ENCODE assay signal across 17 cellular contexts in genomic region chr6:28215425-28215824, GRCh38. TPM values are rescaled to one million over a fixed set of nuclear protein-coding genes. Genes with fewer than 3 reads are reported as not detected.
DNase-seq lines count a peak whose midpoint lies in the region; ATAC-seq and TF ChIP-seq lines count a peak whose summit lies in the region.
"Had no signal": no experiment of that assay in that cellular context is flagged by ENCODE, and none has a peak within 500 bp of the region (broad histone marks: within the 10 kb centered on the region; RNA-seq: fewer than 3 reads in every experiment).

No MANE protein-coding gene starts in this region.

- TF ChIP-seq CTCF in natural killer cell (IDR thresholded peaks at IDR 0.05) (no peak), progenitor cell of endocrine pancreas (IDR thresholded peaks at IDR 0.05; ENCODE audit: unreplicated experiment) (no peak)

- ATAC-seq in natural killer cell = no peak
- ATAC-seq in natural killer cell treated with Interleukin-12 subunit alpha and Interleukin-12 subunit beta and Interleukin-15 and Interleukin-18, amount 100 ng/mL, for 72 hours = no peak
- ATAC-seq: foreskin keratinocyte, HCT116 had no signal

- peaks cover 16 to 25% of the 10 kb centered on the region in 2 donors for H3K4me1 Mint-ChIP-seq in natural killer cell
- peaks cover 17 to 19% of the 10 kb centered on the region in 2 donors for H3K4me1 Mint-ChIP-seq in natural killer cell treated with Interleukin-12 subunit alpha and Interleukin-12 subunit beta and Interleukin-15 and Interleukin-18, amount 100 ng/mL, for 72 hours (ENCODE audit: low read depth in 2 of 2)
- peaks cover 26% of the 10 kb centered on the region for H3K4me1 Mint-ChIP-seq in activated T-helper 1 cell treated with anti-CD3 and anti-CD28 coated beads, Interleukin-12 subunit alpha, Interleukin-12 subunit beta, Interleukin-2, Interleukin-4 antibody, amounts not matched to agents 30 ng/mL and 10 ng/mL and 1 ng/mL, durations not matched to agents 14 hours and 24 hours and 36 hours (ENCODE audit: low read depth)
- H3K4me1 Mint-ChIP-seq in progenitor cell of endocrine pancreas (ENCODE audit: low read depth) = peaks cover 5% of the 10 kb centered on the region

- peaks cover 53 to 62% of the 10 kb centered on the region in 2 donors for H3K27me3 Mint-ChIP-seq in natural killer cell (ENCODE audit: low read depth in 2 of 2)
- peaks cover 38 to 54% of the 10 kb centered on the region in 2 donors for H3K27me3 Mint-ChIP-seq in natural killer cell treated with Interleukin-12 subunit alpha and Interleukin-12 subunit beta and Interleukin-15 and Interleukin-18, amount 100 ng/mL, for 72 hours
- H3K27me3 Mint-ChIP-seq in activated T-helper 1 cell treated with anti-CD3 and anti-CD28 coated beads, Interleukin-12 subunit alpha, Interleukin-12 subunit beta, Interleukin-2, Interleukin-4 antibody, amounts not matched to agents 30 ng/mL and 10 ng/mL and 1 ng/mL, durations not matched to agents 14 hours and 24 hours and 36 hours (ENCODE audit: insufficient read depth) = peaks cover 81% of the 10 kb centered on the region
- peaks cover 62% of the 10 kb centered on the region for H3K27me3 Mint-ChIP-seq in progenitor cell of endocrine pancreas

- intact Hi-C loops in natural killer cell (cut with micrococcal nuclease) = loop anchor here (5.0 kb wide), 1 partner anchor 52 kb away; the partner anchor contains the start of gene ZSCAN26
- intact Hi-C loops in activated T-helper 1 cell treated with anti-CD3 and anti-CD28 coated beads, Interleukin-12 subunit alpha, Interleukin-12 subunit beta, Interleukin-2, Interleukin-4 antibody, amounts not matched to agents 30 ng/mL and 10 ng/mL and 1 ng/mL, durations not matched to agents 14 hours and 24 hours and 36 hours (cut with micrococcal nuclease) = loop anchor here (5.0 to 10.0 kb wide), 2 partner anchors 37 to 439 kb away; partner anchors contain the start of gene ZKSCAN4

- no peak for DNase-seq in natural killer cell
- no peak for DNase-seq in natural killer cell treated with Interleukin-12 subunit alpha and Interleukin-12 subunit beta and Interleukin-15 and Interleukin-18, amount 100 ng/mL, for 72 hours (ENCODE audit: low spot score)
- DNase-seq in activated T-helper 1 cell treated with anti-CD3 and anti-CD28 coated beads, Interleukin-12 subunit alpha, Interleukin-12 subunit beta, Interleukin-2, Interleukin-4 antibody, amounts not matched to agents 30 ng/mL and 10 ng/mL and 1 ng/mL, durations not matched to agents 14 hours and 24 hours and 36 hours (ENCODE audit: low spot score) = no peak
- no peak for DNase-seq in NCI-H1694 (lab: John Stamatoyannopoulos, UW)
- DNase-seq in NCI-H1105 (lab: John Stamatoyannopoulos, UW) = no peak
- no peak for DNase-seq in progenitor cell of endocrine pancreas (ENCODE audit: low spot score, unreplicated experiment)
- DNase-seq in SKM-1 treated with dmso at 0.1 percent for 144 hours (lab: John Stamatoyannopoulos, UW; ENCODE audit: unreplicated experiment) = no peak
- DNase-seq: activated CD4-positive, alpha-beta T cell treated with anti-CD3 and anti-CD28 coated beads, Interleukin-2, amount 50 U/mL, for 48 hours; Karpas-422; NCI-H2081; nucleus accumbens; SHP77 treated with DMSO at 0.1 percent for 48 hours; spleen had no signal

- H3K9me3 Mint-ChIP-seq in natural killer cell (no peaks in the 10 kb centered on the region), progenitor cell of endocrine pancreas (ENCODE audit: low read depth) (peaks cover 5% of the 10 kb centered on the region)
- H3K9me3 Mint-ChIP-seq in natural killer cell treated with Interleukin-12 subunit alpha and Interleukin-12 subunit beta and Interleukin-15 and Interleukin-18, amount 100 ng/mL, for 72 hours = no peaks in the 10 kb centered on the region
- H3K9me3 Mint-ChIP-seq in activated T-helper 1 cell treated with anti-CD3 and anti-CD28 coated beads, Interleukin-12 subunit alpha, Interleukin-12 subunit beta, Interleukin-2, Interleukin-4 antibody, amounts not matched to agents 30 ng/mL and 10 ng/mL and 1 ng/mL, durations not matched to agents 14 hours and 24 hours and 36 hours = no peaks in the 10 kb centered on the region

- peak overlapping the region; percentile 7 for H3K4me3 Mint-ChIP-seq in natural killer cell
- H3K4me3 Mint-ChIP-seq in natural killer cell treated with Interleukin-12 subunit alpha and Interleukin-12 subunit beta and Interleukin-15 and Interleukin-18, amount 100 ng/mL, for 72 hours = no peak overlapping the region
- H3K4me3 Mint-ChIP-seq in activated T-helper 1 cell treated with anti-CD3 and anti-CD28 coated beads, Interleukin-12 subunit alpha, Interleukin-12 subunit beta, Interleukin-2, Interleukin-4 antibody, amounts not matched to agents 30 ng/mL and 10 ng/mL and 1 ng/mL, durations not matched to agents 14 hours and 24 hours and 36 hours = peak overlapping the region; percentile 49
- no peak overlapping the region for H3K4me3 Mint-ChIP-seq in progenitor cell of endocrine pancreas (ENCODE audit: low read depth)
- H3K4me3 Mint-ChIP-seq: memory B cell had no signal

- H3K27ac Mint-ChIP-seq in natural killer cell (no peak overlapping the region), progenitor cell of endocrine pancreas (no peak overlapping the region)
- H3K27ac Mint-ChIP-seq in natural killer cell treated with Interleukin-12 subunit alpha and Interleukin-12 subunit beta and Interleukin-15 and Interleukin-18, amount 100 ng/mL, for 72 hours = no peak overlapping the region
- no peak overlapping the region for H3K27ac Mint-ChIP-seq in activated T-helper 1 cell treated with anti-CD3 and anti-CD28 coated beads, Interleukin-12 subunit alpha, Interleukin-12 subunit beta, Interleukin-2, Interleukin-4 antibody, amounts not matched to agents 30 ng/mL and 10 ng/mL and 1 ng/mL, durations not matched to agents 14 hours and 24 hours and 36 hours
- H3K27ac Mint-ChIP-seq: memory B cell had no signal

- H3K4me3 ChIP-seq in iPS-11a (ENCODE audit: low read depth, low read length) = peak overlapping the region; percentile 17
- H3K4me3 ChIP-seq: spleen had no signal

- H3K36me3 Mint-ChIP-seq in natural killer cell = no peaks in the 10 kb centered on the region
- H3K36me3 Mint-ChIP-seq in natural killer cell treated with Interleukin-12 subunit alpha and Interleukin-12 subunit beta and Interleukin-15 and Interleukin-18, amount 100 ng/mL, for 72 hours = peaks cover 14% of the 10 kb centered on the region
- peaks cover 2% of the 10 kb centered on the region for H3K36me3 Mint-ChIP-seq in activated T-helper 1 cell treated with anti-CD3 and anti-CD28 coated beads, Interleukin-12 subunit alpha, Interleukin-12 subunit beta, Interleukin-2, Interleukin-4 antibody, amounts not matched to agents 30 ng/mL and 10 ng/mL and 1 ng/mL, durations not matched to agents 14 hours and 24 hours and 36 hours (ENCODE audit: low read depth)
- no peaks in the 10 kb centered on the region for H3K36me3 Mint-ChIP-seq in progenitor cell of endocrine pancreas (ENCODE audit: insufficient read depth)
- H3K36me3 Mint-ChIP-seq: memory B cell had no signal

RNA-seq across cellular contexts. Expression of gene ZSCAN9, which starts 9.7 kb away (rescaled TPM):
- 10 to 100 TPM; 17.7 to 20.0 (median 18.7) TPM for total RNA-seq in natural killer cell
- total RNA-seq in natural killer cell treated with Interleukin-12 subunit alpha and Interleukin-12 subunit beta and Interleukin-15 and Interleukin-18, amount 100 ng/mL, for 72 hours = 10 to 100 TPM; 12.6 to 13.1 TPM
- 6.1 and 8.1 TPM in 2 replicates for total RNA-seq in activated T-helper 1 cell treated with anti-CD3 and anti-CD28 coated beads, Interleukin-12 subunit alpha, Interleukin-12 subunit beta, Interleukin-2, Interleukin-4 antibody, amounts not matched to agents 30 ng/mL and 10 ng/mL and 1 ng/mL, durations not matched to agents 14 hours and 24 hours and 36 hours
- 38.5 and 40.1 TPM in 2 replicates for total RNA-seq in progenitor cell of endocrine pancreas

RNA-seq across cellular contexts. Expression of gene ZKSCAN4, which starts 36.6 kb away (rescaled TPM):
- total RNA-seq in natural killer cell = 1 to 10 TPM; 1.6 to 4.2 (median 2.9) TPM
- total RNA-seq in natural killer cell treated with Interleukin-12 subunit alpha and Interleukin-12 subunit beta and Interleukin-15 and Interleukin-18, amount 100 ng/mL, for 72 hours = 1 to 10 TPM; 3.3 to 4.7 TPM
- total RNA-seq in activated T-helper 1 cell treated with anti-CD3 and anti-CD28 coated beads, Interleukin-12 subunit alpha, Interleukin-12 subunit beta, Interleukin-2, Interleukin-4 antibody, amounts not matched to agents 30 ng/mL and 10 ng/mL and 1 ng/mL, durations not matched to agents 14 hours and 24 hours and 36 hours = 4.8 and 6.0 TPM in 2 replicates
- total RNA-seq in progenitor cell of endocrine pancreas = 9.0 and 9.2 TPM in 2 replicates

RNA-seq across cellular contexts. Expression of gene NKAPL, which starts 43.7 kb away (rescaled TPM):
- total RNA-seq in natural killer cell = under 1 TPM in 2 of 3 donors, not detected in 1; 0.31 to 0.36 TPM
- total RNA-seq in natural killer cell treated with Interleukin-12 subunit alpha and Interleukin-12 subunit beta and Interleukin-15 and Interleukin-18, amount 100 ng/mL, for 72 hours = under 1 TPM in 1 of 2 donors, not detected in 1; 0.45 TPM
- total RNA-seq in activated T-helper 1 cell treated with anti-CD3 and anti-CD28 coated beads, Interleukin-12 subunit alpha, Interleukin-12 subunit beta, Interleukin-2, Interleukin-4 antibody, amounts not matched to agents 30 ng/mL and 10 ng/mL and 1 ng/mL, durations not matched to agents 14 hours and 24 hours and 36 hours = 0.16 TPM in 1 of 2 replicates, not detected in the other
- 0.24 TPM in 1 of 2 replicates, not detected in the other for total RNA-seq in progenitor cell of endocrine pancreas

RNA-seq across cellular contexts. Expression of gene ZSCAN26, which starts 51.5 kb away (rescaled TPM):
- total RNA-seq in natural killer cell (10 to 100 TPM; 13.7 to 24.4 (median 15.4) TPM), progenitor cell of endocrine pancreas (25.9 and 27.5 TPM in 2 replicates)
- total RNA-seq in natural killer cell treated with Interleukin-12 subunit alpha and Interleukin-12 subunit beta and Interleukin-15 and Interleukin-18, amount 100 ng/mL, for 72 hours = 1 to 10 TPM; 6.7 to 8.3 TPM
- 5.4 and 6.0 TPM in 2 replicates for total RNA-seq in activated T-helper 1 cell treated with anti-CD3 and anti-CD28 coated beads, Interleukin-12 subunit alpha, Interleukin-12 subunit beta, Interleukin-2, Interleukin-4 antibody, amounts not matched to agents 30 ng/mL and 10 ng/mL and 1 ng/mL, durations not matched to agents 14 hours and 24 hours and 36 hours

Comparison
In these comparisons a context has a peak if more than half of its experiments do, and no peak if none do; other contexts are left out.
1. H3K4me3 Mint-ChIP-seq: peak in natural killer cell (single experiment) and activated T-helper 1 cell treated with anti-CD3 and anti-CD28 coated beads, Interleukin-12 subunit alpha, Interleukin-12 subunit beta, Interleukin-2, Interleukin-4 antibody, amounts not matched to agents 30 ng/mL and 10 ng/mL and 1 ng/mL, durations not matched to agents 14 hours and 24 hours and 36 hours (single experiment); none in natural killer cell treated with Interleukin-12 subunit alpha and Interleukin-12 subunit beta and Interleukin-15 and Interleukin-18, amount 100 ng/mL, for 72 hours (single experiment) and progenitor cell of endocrine pancreas (single experiment).